Comparison of ENCODE assay signal across 9 cellular contexts in genomic region chr5:148808864-148809642, GRCh38. TPM values are rescaled to one million over a fixed set of nuclear protein-coding genes. Genes with fewer than 3 reads are reported as not detected.
A peak's percentile ranks its signal among the peaks of the same experiment; 100 is the strongest.
DNase-seq lines count a peak whose midpoint lies in the region; ATAC-seq and TF ChIP-seq lines count a peak whose summit lies in the region.
"Had no signal": no experiment of that assay in that cellular context is flagged by ENCODE, and none has a peak within 500 bp of the region (broad histone marks: within the 10 kb centered on the region; RNA-seq: fewer than 3 reads in every experiment).

No MANE protein-coding gene starts in this region.

- no peaks in the 10 kb centered on the region for H3K27me3 ChIP-seq in brain microvascular endothelial cell (replicated peaks)

- H3K27ac Mint-ChIP-seq in activated naive CD4-positive, alpha-beta T cell treated with anti-CD3 and anti-CD28 coated beads for 36 hours: peak overlapping the region; percentile 33
- peak overlapping the region; percentile 93 for H3K27ac Mint-ChIP-seq in mesothelial cell of epicardium

- no peak overlapping the region for H3K27ac ChIP-seq in brain microvascular endothelial cell

- peaks cover 2% of the 10 kb centered on the region for H3K27me3 Mint-ChIP-seq in activated naive CD4-positive, alpha-beta T cell treated with anti-CD3 and anti-CD28 coated beads for 36 hours (ENCODE audit: low read depth)
- no peaks in the 10 kb centered on the region for H3K27me3 Mint-ChIP-seq in mesothelial cell of epicardium (ENCODE audit: low read depth)

- no peaks in the 10 kb centered on the region for H3K9me3 Mint-ChIP-seq in activated naive CD4-positive, alpha-beta T cell treated with anti-CD3 and anti-CD28 coated beads for 36 hours
- H3K9me3 Mint-ChIP-seq in mesothelial cell of epicardium: no peaks in the 10 kb centered on the region

- CTCF ChIA-PET in activated naive CD4-positive, alpha-beta T cell treated with anti-CD3 and anti-CD28 coated beads for 36 hours (lab: Charles Lee): no interaction called here

- TF ChIP-seq CTCF in mesothelial cell of epicardium (IDR thresholded peaks at IDR 0.05; ENCODE audit: unreplicated experiment) (no peak), brain microvascular endothelial cell (IDR thresholded peaks at IDR 0.05; ENCODE audit: low read depth, low read length, missing control alignments) (no peak)

- no peaks in the 10 kb centered on the region for H3K36me3 Mint-ChIP-seq in activated naive CD4-positive, alpha-beta T cell treated with anti-CD3 and anti-CD28 coated beads for 36 hours (ENCODE audit: low read depth)
- H3K36me3 Mint-ChIP-seq in mesothelial cell of epicardium: no peaks in the 10 kb centered on the region

- in situ Hi-C loops in brain microvascular endothelial cell (cut with HindIII; ENCODE audit: low pct_ligation_motif_present, low sequenced_read_pairs): no loop called here

- H3K4me3 Mint-ChIP-seq in activated naive CD4-positive, alpha-beta T cell treated with anti-CD3 and anti-CD28 coated beads for 36 hours: peak overlapping the region; percentile 73
- H3K4me3 Mint-ChIP-seq in mesothelial cell of epicardium: no peak overlapping the region

- no peaks in the 10 kb centered on the region for H3K36me3 ChIP-seq in brain microvascular endothelial cell (replicated peaks)

- peak; percentile 73 for ATAC-seq in HG02885 (IDR thresholded peaks at IDR 0.05; ENCODE audit: poor library complexity, unreplicated experiment)

- DNase-seq in activated gamma-delta T cell (lab: John Stamatoyannopoulos, UW): peak; percentile 3
- no peak for DNase-seq in activated gamma-delta T cell treated with Interleukin-2 at 50 U/mL for 16 hours
- peak; percentile 33 for DNase-seq in NCI-H345 (lab: John Stamatoyannopoulos, UW)
- DNase-seq in activated naive CD4-positive, alpha-beta T cell treated with anti-CD3 and anti-CD28 coated beads for 36 hours: peak; percentile 54
- no peak for DNase-seq in mesothelial cell of epicardium (ENCODE audit: low spot score in 2 of 2, unreplicated experiment in 2 of 2)
- DNase-seq in kidney glomerular epithelial cell (lab: John Stamatoyannopoulos, UW): no peak
- no peak for DNase-seq in brain microvascular endothelial cell
- DNase-seq: DND-41 had no signal

- no peak overlapping the region for H3K4me3 ChIP-seq in brain microvascular endothelial cell (ENCODE audit: low read depth, low read length)

- intact Hi-C loops in activated naive CD4-positive, alpha-beta T cell treated with anti-CD3 and anti-CD28 coated beads for 36 hours (cut with micrococcal nuclease): loop anchor here (1.0 to 10.0 kb wide), 9 partner anchors 9 to 1976 kb away; partner anchors contain the start of genes ADRB2 and FBXO38

- peaks cover 48% of the 10 kb centered on the region for H3K4me1 Mint-ChIP-seq in activated naive CD4-positive, alpha-beta T cell treated with anti-CD3 and anti-CD28 coated beads for 36 hours (ENCODE audit: low read depth)
- H3K4me1 Mint-ChIP-seq in mesothelial cell of epicardium: peaks cover 50% of the 10 kb centered on the region

RNA-seq across cellular contexts. Expression of gene ADRB2, which starts 17.4 kb away (rescaled TPM):
- total RNA-seq in activated naive CD4-positive, alpha-beta T cell treated with anti-CD3 and anti-CD28 coated beads for 36 hours: under 1 TPM; 0.21 to 0.32 TPM
- 0.42 to 0.52 TPM (median 0.51 TPM) in 3 replicates for total RNA-seq in mesothelial cell of epicardium

Comparison
In these comparisons a context has a peak if more than half of its experiments do, and no peak if none do; other contexts are left out.
1. DNase-seq: peak in activated gamma-delta T cell (single experiment), NCI-H345 (single experiment) and activated naive CD4-positive, alpha-beta T cell treated with anti-CD3 and anti-CD28 coated beads for 36 hours (single experiment); none in activated gamma-delta T cell treated with Interleukin-2 at 50 U/mL for 16 hours (single experiment), mesothelial cell of epicardium (0 of 2), kidney glomerular epithelial cell (single experiment) and brain microvascular endothelial cell (single experiment).